Comparison of ENCODE assay signal across 22 cellular contexts in genomic region chr1:195806060-195806459, GRCh38.
DNase-seq lines count a peak whose midpoint lies in the region; ATAC-seq and TF ChIP-seq lines count a peak whose summit lies in the region.
"Had no signal": no experiment of that assay in that cellular context is flagged by ENCODE, and none has a peak within 500 bp of the region (broad histone marks: within the 10 kb centered on the region; RNA-seq: fewer than 3 reads in every experiment).

No MANE protein-coding gene starts in this region.

- H3K9me3 Mint-ChIP-seq in activated T-cell treated with anti-CD3 and anti-CD28 coated beads, Interleukin-2, amount 50 U/mL, for 4 hours: no peaks in the 10 kb centered on the region
- H3K9me3 Mint-ChIP-seq: HFFc6 had no signal

- no peaks in the 10 kb centered on the region for H3K27me3 Mint-ChIP-seq in activated T-cell treated with anti-CD3 and anti-CD28 coated beads, Interleukin-2, amount 50 U/mL, for 4 hours (ENCODE audit: low read depth)
- H3K27me3 Mint-ChIP-seq: CD4-positive, alpha-beta T cell; CD8-positive, alpha-beta memory T cell had no signal

- no peaks in the 10 kb centered on the region for H3K36me3 ChIP-seq in heart right ventricle
- H3K36me3 ChIP-seq: BE2C; BLaER1 treated with 17β-estradiol and CSF1 and Interleukin-3, amounts not matched to agents 10 nM and 100 nM; HAP-1 had no signal

- no peaks in the 10 kb centered on the region for H3K36me3 Mint-ChIP-seq in activated T-cell treated with anti-CD3 and anti-CD28 coated beads, Interleukin-2, amount 50 U/mL, for 4 hours (ENCODE audit: insufficient read depth)
- H3K36me3 Mint-ChIP-seq: CD14-positive monocyte; CD8-positive, alpha-beta memory T cell had no signal

- peak; percentile 14 for DNase-seq in SIG-M5 treated with dmso at 0.1 percent for 504 hours (lab: John Stamatoyannopoulos, UW; ENCODE audit: unreplicated experiment)
- DNase-seq in SIG-M5 (lab: John Stamatoyannopoulos, UW): no peak
- DNase-seq in OCI-M1 (lab: John Stamatoyannopoulos, UW): peak; percentile 48
- peak; percentile 9 for DNase-seq in amniotic epithelial cell (ENCODE audit: low read depth)
- no peak for DNase-seq in heart right ventricle
- no peak for DNase-seq in inferior parietal cortex (ENCODE audit: extremely low spot score)
- no peak for DNase-seq in activated T-cell treated with anti-CD3 and anti-CD28 coated beads, Interleukin-2, amount 50 U/mL, for 4 hours
- DNase-seq: 8988T; ACHN; AML-193; BE2C; Calu3; CD4-positive, alpha-beta T cell; CD8-positive, alpha-beta memory T cell; DMS53; DMS79 treated with DMSO at 0.1 percent for 48 hours; GOT3; HFFc6 had no signal

- no peak for ATAC-seq in heart right ventricle
- ATAC-seq in activated T-cell treated with anti-CD3 and anti-CD28 coated beads, Interleukin-2, amount 50 U/mL, for 4 hours: no peak
- ATAC-seq: A549 had no signal

- no peak for TF ChIP-seq CTCF in heart right ventricle (IDR thresholded peaks at IDR 0.05)

- no peak overlapping the region for H3K4me3 ChIP-seq in heart right ventricle
- H3K4me3 ChIP-seq: A549; BLaER1 treated with 17β-estradiol and CSF1 and Interleukin-3, amounts not matched to agents 10 nM and 100 nM; HAP-1 had no signal

- 57 to 67% methylated on average over 2 of the region's 2 CpGs for WGBS in heart right ventricle, 2 donors

- H3K4me3 Mint-ChIP-seq in activated T-cell treated with anti-CD3 and anti-CD28 coated beads, Interleukin-2, amount 50 U/mL, for 4 hours: no peak overlapping the region
- H3K4me3 Mint-ChIP-seq: CD14-positive monocyte; CD4-positive, alpha-beta T cell; CD8-positive, alpha-beta memory T cell; HFFc6 had no signal

- intact Hi-C loops in heart right ventricle (cut with DNase I): no loop called here

- H3K4me1 ChIP-seq in heart right ventricle: no peaks in the 10 kb centered on the region
- H3K4me1 ChIP-seq: A549; BE2C; BLaER1 treated with 17β-estradiol and CSF1 and Interleukin-3, amounts not matched to agents 10 nM and 100 nM; HAP-1 had no signal

- H3K4me1 Mint-ChIP-seq in activated T-cell treated with anti-CD3 and anti-CD28 coated beads, Interleukin-2, amount 50 U/mL, for 4 hours (ENCODE audit: low read depth): no peaks in the 10 kb centered on the region
- H3K4me1 Mint-ChIP-seq: CD14-positive monocyte; CD8-positive, alpha-beta memory T cell had no signal

- H3K27me3 ChIP-seq in heart right ventricle: no peaks in the 10 kb centered on the region
- H3K27me3 ChIP-seq: BE2C; BLaER1 treated with 17β-estradiol and CSF1 and Interleukin-3, amounts not matched to agents 10 nM and 100 nM had no signal

- H3K9me3 ChIP-seq in heart right ventricle: peaks cover 0 to 2% (median 0%) of the 10 kb centered on the region in 11 donors
- H3K9me3 ChIP-seq: A549; BE2C; BLaER1 treated with 17β-estradiol and CSF1 and Interleukin-3, amounts not matched to agents 10 nM and 100 nM; HAP-1 had no signal

- no peak overlapping the region for H3K27ac ChIP-seq in heart right ventricle
- H3K27ac ChIP-seq: A549; BLaER1 treated with 17β-estradiol and CSF1 and Interleukin-3, amounts not matched to agents 10 nM and 100 nM had no signal

Comparison
In these comparisons a context has a peak if more than half of its experiments do, and no peak if none do; other contexts are left out.
1. DNase-seq: peak in SIG-M5 treated with dmso at 0.1 percent for 504 hours (single experiment), OCI-M1 (single experiment) and amniotic epithelial cell (single experiment); none in SIG-M5 (single experiment), heart right ventricle (0 of 2), inferior parietal cortex (single experiment) and activated T-cell treated with anti-CD3 and anti-CD28 coated beads, Interleukin-2, amount 50 U/mL, for 4 hours (single experiment).